ENCODE assay signal across 7 cellular contexts in genomic region chr1:9588551-9589143, GRCh38. TPM values are rescaled to one million over a fixed set of nuclear protein-coding genes. Genes with fewer than 3 reads are reported as not detected.
DNase-seq lines count a peak whose midpoint lies in the region; ATAC-seq and TF ChIP-seq lines count a peak whose summit lies in the region.

A gene with protein sequence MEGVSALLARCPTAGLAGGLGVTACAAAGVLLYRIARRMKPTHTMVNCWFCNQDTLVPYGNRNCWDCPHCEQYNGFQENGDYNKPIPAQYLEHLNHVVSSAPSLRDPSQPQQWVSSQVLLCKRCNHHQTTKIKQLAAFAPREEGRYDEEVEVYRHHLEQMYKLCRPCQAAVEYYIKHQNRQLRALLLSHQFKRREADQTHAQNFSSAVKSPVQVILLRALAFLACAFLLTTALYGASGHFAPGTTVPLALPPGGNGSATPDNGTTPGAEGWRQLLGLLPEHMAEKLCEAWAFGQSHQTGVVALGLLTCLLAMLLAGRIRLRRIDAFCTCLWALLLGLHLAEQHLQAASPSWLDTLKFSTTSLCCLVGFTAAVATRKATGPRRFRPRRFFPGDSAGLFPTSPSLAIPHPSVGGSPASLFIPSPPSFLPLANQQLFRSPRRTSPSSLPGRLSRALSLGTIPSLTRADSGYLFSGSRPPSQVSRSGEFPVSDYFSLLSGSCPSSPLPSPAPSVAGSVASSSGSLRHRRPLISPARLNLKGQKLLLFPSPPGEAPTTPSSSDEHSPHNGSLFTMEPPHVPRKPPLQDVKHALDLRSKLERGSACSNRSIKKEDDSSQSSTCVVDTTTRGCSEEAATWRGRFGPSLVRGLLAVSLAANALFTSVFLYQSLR (plus strand): TSS chr1:9588911. CDS start chr1:9588931, 20 bp downstream.

- in situ Hi-C loops in GM13976 (cut with MboI; ENCODE audit: low sequenced_read_pairs, unreplicated experiment): no loop called here

- DNase-seq in GM13976 (ENCODE audit: low spot score) (peak; percentile 98), NCI-H146 (lab: John Stamatoyannopoulos, UW) (peak; percentile 83), T-helper 9 cell (peak; percentile 92), astrocyte of the hippocampus (ENCODE audit: low read depth, low spot score) (peak; percentile 99), hypothalamus (lab: John Stamatoyannopoulos, UW) (peak in 50 of 51 donors; percentile 45 to 96 (median 86)), sciatic nerve (ENCODE audit: low spot score) (peak; percentile 96)

- TF ChIP-seq CTCF in GM13976 (IDR thresholded peaks at IDR 0.05; ENCODE audit: borderline replicate concordance, control extremely low read depth, extremely low read depth, insufficient read depth, missing control alignments): peak; percentile 79

- ATAC-seq in HG02870 (IDR thresholded peaks at IDR 0.05; ENCODE audit: unreplicated experiment) (peak; percentile 57), sciatic nerve (peak; percentile 89)

- intact Hi-C loops in sciatic nerve (cut with DNase I): no loop called here

RNA-seq across cellular contexts. Expression of the gene that starts here (rescaled TPM):
- 13.1 TPM for total RNA-seq in sciatic nerve

Comparison
In these comparisons a context has a peak if more than half of its experiments do, and no peak if none do; other contexts are left out.
1. Peak in every context shown above with its lines: DNase-seq and ATAC-seq.